Comparison of ENCODE assay signal across 8 cellular contexts in the genomic region with DNA sequence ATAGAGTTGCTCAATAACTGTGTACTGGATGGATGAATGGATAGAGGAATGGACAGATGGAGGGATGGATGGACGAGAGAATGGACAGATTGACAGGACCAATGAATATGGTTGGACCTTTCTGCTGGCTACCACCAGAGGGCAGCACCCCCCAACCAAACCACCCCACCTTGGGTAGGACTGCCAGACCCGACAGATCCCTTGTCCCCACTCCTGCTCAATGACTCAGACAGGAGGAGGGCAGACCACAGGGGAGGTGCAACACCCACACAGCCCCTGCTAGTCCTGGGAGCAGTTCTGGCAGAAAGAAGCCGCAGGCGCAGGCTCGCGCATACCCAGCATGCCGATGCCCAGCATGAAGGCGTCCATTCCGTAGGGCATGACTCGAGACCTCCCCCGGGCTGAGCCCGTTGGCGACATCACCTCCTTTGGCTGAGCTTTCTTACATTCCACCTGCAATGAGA.
A peak's percentile ranks its signal among the peaks of the same experiment; 100 is the strongest.
DNase-seq lines count a peak whose midpoint lies in the region; ATAC-seq and TF ChIP-seq lines count a peak whose summit lies in the region.

No MANE protein-coding gene starts in this region.

- ATAC-seq in GM18502 (IDR thresholded peaks at IDR 0.05; ENCODE audit: poor library complexity, unreplicated experiment) = no peak

- H3K27ac ChIP-seq in VCaP = no peak overlapping the region

- TF ChIP-seq CTCF in VCaP (conservative IDR thresholded peaks at IDR 0.05) = peak; percentile 95

- peak; percentile 72 for DNase-seq in NCI-H510A treated with DMSO at 0.1 percent for 48 hours (lab: John Stamatoyannopoulos, UW)
- DNase-seq in NCI-H510A (lab: John Stamatoyannopoulos, UW) = no peak
- peak; percentile 28 for DNase-seq in NCI-H2171 (lab: John Stamatoyannopoulos, UW)
- DNase-seq in brain pericyte (ENCODE audit: low read depth, low spot score) = peak; percentile 17
- peak; percentile 83 for DNase-seq in iris pigment epithelial cell (ENCODE audit: low read depth)
- DNase-seq in stimulated activated CD4-positive, alpha-beta T cell treated with anti-CD3 and anti-CD28 coated beads, Interleukin-15, amount 100 ng/mL, for 1 hour (ENCODE audit: low read depth in 1 of 2, low spot score in 1 of 2) = peak; percentile 54 to 59
